1 cellular context compared by ENCODE assay signal in genomic region chr11:827861-828167, GRCh38.
TF ChIP-seq lines count a peak whose summit lies in the region.

Gene CRACR2B (plus strand): TSS chr11:827919. CDS start chr11:828608, 689 bp downstream.

TF ChIP-seq in SK-N-SH, 30 proteins besides CTCF, POLR2A, EP300 and RAD21 (continued from another document):
- no peak for TF ChIP-seq GABPA (IDR thresholded peaks at IDR 0.05; ENCODE audit: low read depth)
- TF ChIP-seq, protein P1, sequence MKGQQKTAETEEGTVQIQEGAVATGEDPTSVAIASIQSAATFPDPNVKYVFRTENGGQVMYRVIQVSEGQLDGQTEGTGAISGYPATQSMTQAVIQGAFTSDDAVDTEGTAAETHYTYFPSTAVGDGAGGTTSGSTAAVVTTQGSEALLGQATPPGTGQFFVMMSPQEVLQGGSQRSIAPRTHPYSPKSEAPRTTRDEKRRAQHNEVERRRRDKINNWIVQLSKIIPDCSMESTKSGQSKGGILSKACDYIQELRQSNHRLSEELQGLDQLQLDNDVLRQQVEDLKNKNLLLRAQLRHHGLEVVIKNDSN (IDR thresholded peaks at IDR 0.05; ENCODE audit: borderline replicate concordance, low read depth) = no peak
- TF ChIP-seq ELF1 (IDR thresholded peaks at IDR 0.05) = no peak
- TF ChIP-seq GATA2 (CRISPR knock-in tag; IDR thresholded peaks at IDR 0.05) = no peak
- no peak for TF ChIP-seq ZBTB33 (IDR thresholded peaks at IDR 0.05; ENCODE audit: borderline replicate concordance, low read depth)
- TF ChIP-seq EZH2phosphoT487 (IDR thresholded peaks at IDR 0.05; ENCODE audit: borderline replicate concordance, low read depth) = no peak
- no peak for TF ChIP-seq MEF2A (IDR thresholded peaks at IDR 0.05; ENCODE audit: borderline replicate concordance, low read depth)
- no peak for TF ChIP-seq PBX3 (IDR thresholded peaks at IDR 0.05)
- TF ChIP-seq FOSL2 (IDR thresholded peaks at IDR 0.05; ENCODE audit: borderline replicate concordance, low read depth) = no peak
- TF ChIP-seq TAF1 (IDR thresholded peaks at IDR 0.05; ENCODE audit: borderline replicate concordance, low read depth, low read length) = no peak
- TF ChIP-seq IRF3 (IDR thresholded peaks at IDR 0.05; ENCODE audit: low read depth, low read length) = no peak
